Comparison of ENCODE assay signal across 1 cellular context in the genomic region with DNA sequence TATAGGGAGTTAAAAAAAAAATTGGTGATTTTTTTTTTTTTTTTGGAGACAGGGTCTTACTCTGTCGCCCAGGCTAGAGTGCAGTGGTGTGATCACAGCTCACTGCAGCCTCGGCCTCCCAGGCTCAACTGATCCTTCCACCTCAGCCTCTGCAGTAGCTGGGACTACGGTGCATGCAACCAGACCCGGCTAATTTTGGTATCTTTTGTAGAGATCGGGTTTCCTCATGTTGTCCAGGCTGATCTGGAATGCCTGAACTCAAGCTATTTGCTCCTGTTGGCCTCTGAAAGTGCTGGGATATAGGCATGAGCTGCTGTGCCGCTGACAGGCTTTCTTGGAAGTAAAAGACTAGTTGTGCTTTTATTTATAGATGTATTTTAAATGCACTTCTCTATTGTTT.
TF ChIP-seq lines count a peak whose summit lies in the region.

No MANE protein-coding gene starts in this region.

TF ChIP-seq in GM23338, 12 proteins besides CTCF, POLR2A, EP300 and RAD21:
- no peak for TF ChIP-seq POLR2AphosphoS5 (IDR thresholded peaks at IDR 0.05; ENCODE audit: low read depth)
- TF ChIP-seq ZNF331 (CRISPR knock-in tag; IDR thresholded peaks at IDR 0.05; ENCODE audit: low read depth), result no peak
- TF ChIP-seq JUNB (IDR thresholded peaks at IDR 0.05; ENCODE audit: unreplicated experiment), result no peak
- TF ChIP-seq ZNF462 (CRISPR knock-in tag; IDR thresholded peaks at IDR 0.05), result no peak
- TF ChIP-seq NANOG (IDR thresholded peaks at IDR 0.05; ENCODE audit: borderline replicate concordance), result no peak
- no peak for TF ChIP-seq ZNF114 (CRISPR knock-in tag; IDR thresholded peaks at IDR 0.05)
- no peak for TF ChIP-seq ETS1 (IDR thresholded peaks at IDR 0.05)
- no peak for TF ChIP-seq EZH2 (IDR thresholded peaks at IDR 0.05; ENCODE audit: low read depth, unreplicated experiment)
- TF ChIP-seq STAT1 (IDR thresholded peaks at IDR 0.05; ENCODE audit: unreplicated experiment), result no peak
- no peak for TF ChIP-seq EZH2phosphoT487 (IDR thresholded peaks at IDR 0.05; ENCODE audit: unreplicated experiment)
- no peak for TF ChIP-seq REST (IDR thresholded peaks at IDR 0.05; ENCODE audit: unreplicated experiment)
- no peak for TF ChIP-seq CREB1 (CRISPR knock-in tag; IDR thresholded peaks at IDR 0.05; ENCODE audit: low read depth)
TF ChIP-seq in GM23338: peak in this region for 0.
